10 cellular contexts compared by ENCODE assay signal in genomic region chr22:40519284-40519947, GRCh38.
DNase-seq lines count a peak whose midpoint lies in the region; ATAC-seq, FAIRE-seq and TF ChIP-seq lines count a peak whose summit lies in the region.
"Had no signal": no experiment of that assay in that cellular context is flagged by ENCODE, and none has a peak within 500 bp of the region (broad histone marks: within the 10 kb centered on the region; RNA-seq: fewer than 3 reads in every experiment).

No MANE protein-coding gene starts in this region.

- no peak overlapping the region for H3K4me3 ChIP-seq in A549
- H3K4me3 ChIP-seq in OCI-LY3 (ENCODE audit: low read length), result peak overlapping the region; percentile 53
- H3K4me3 ChIP-seq in hepatocyte, result no peak overlapping the region

- H3K27me3 ChIP-seq in OCI-LY3 (ENCODE audit: low read depth, low read length) (no peaks in the 10 kb centered on the region), hepatocyte (no peaks in the 10 kb centered on the region)

- no peak for TF ChIP-seq CTCF in A549 (IDR thresholded peaks at IDR 0.05)
- TF ChIP-seq CTCF in OCI-LY3 (IDR thresholded peaks at IDR 0.05; ENCODE audit: low read depth, low read length), result no peak
- no peak for TF ChIP-seq CTCF in hepatocyte (IDR thresholded peaks at IDR 0.05; ENCODE audit: poor library complexity)

- H3K79me2 ChIP-seq in OCI-LY3 (ENCODE audit: low read length) (peaks cover 51% of the 10 kb centered on the region), hepatocyte (peaks cover 26% of the 10 kb centered on the region)

- no peak for TF ChIP-seq EP300 in A549 (IDR thresholded peaks at IDR 0.05)

- H3K4me1 ChIP-seq in A549 (peaks cover 69% of the 10 kb centered on the region), OCI-LY3 (ENCODE audit: low read length) (peaks cover 47% of the 10 kb centered on the region), hepatocyte (ENCODE audit: insufficient read depth) (no peaks in the 10 kb centered on the region)

- H3K9me3 ChIP-seq in A549 (peaks cover 10% of the 10 kb centered on the region), OCI-LY3 (ENCODE audit: insufficient read depth, low read length) (peaks cover 5% of the 10 kb centered on the region; the same call in 1 of the 2 replicates), hepatocyte (ENCODE audit: low read depth) (no peaks in the 10 kb centered on the region)

- H3K36me3 ChIP-seq in OCI-LY3 (replicated peaks; ENCODE audit: low read depth, low read length) (peaks cover 28% of the 10 kb centered on the region), hepatocyte (replicated peaks; ENCODE audit: insufficient read depth, low read depth) (no peaks in the 10 kb centered on the region)

- peak overlapping the region; percentile 13; the same call in 1 of the 3 replicates for H3K4me2 ChIP-seq in A549
- H3K4me2 ChIP-seq in OCI-LY3 (ENCODE audit: low read length), result peak overlapping the region; percentile 77
- peak overlapping the region; percentile 1 for H3K4me2 ChIP-seq in hepatocyte

- no peak for TF ChIP-seq RAD21 in A549 (conservative IDR thresholded peaks at IDR 0.05 in 1 of 2, IDR thresholded peaks at IDR 0.05 in 1 of 2)

- no peak for TF ChIP-seq POLR2A in A549 (IDR thresholded peaks at IDR 0.05; ENCODE audit: low read length)

- H4K20me1 ChIP-seq in OCI-LY3 (ENCODE audit: insufficient read depth, low read length) (no peaks in the 10 kb centered on the region), hepatocyte (ENCODE audit: insufficient read depth, poor library complexity, severe bottlenecking) (no peaks in the 10 kb centered on the region)

- POLR2A ChIA-PET in A549 (lab: Yijun Ruan, JAX), result no interaction called here

- no peak overlapping the region for H2AFZ ChIP-seq in OCI-LY3 (ENCODE audit: low read depth, low read length)
- no peak overlapping the region for H2AFZ ChIP-seq in hepatocyte

- ATAC-seq in A549 (no peak), GM18868 (IDR thresholded peaks at IDR 0.05; ENCODE audit: unreplicated experiment) (peak; percentile 40), HG03460 (IDR thresholded peaks at IDR 0.05; ENCODE audit: unreplicated experiment) (no peak), HG03520 (IDR thresholded peaks at IDR 0.05; ENCODE audit: unreplicated experiment) (no peak)

- WGBS in A549 (ENCODE audit: missing lambda C conversion rate), result 90% methylated on average over 5 of the region's 5 CpGs
- WGBS in hepatocyte (ENCODE audit: low lambda C conversion rate, missing lambda C conversion rate), result 80% methylated on average over 5 of the region's 5 CpGs

- peak overlapping the region; percentile 40 to 75; a peak in 5 of 6 replicates for H3K27ac ChIP-seq in A549
- H3K27ac ChIP-seq in OCI-LY3 (ENCODE audit: low read length), result peak overlapping the region; percentile 53
- H3K27ac ChIP-seq in hepatocyte, result peak overlapping the region; percentile 57

- no peaks in the 10 kb centered on the region for H3K9me2 ChIP-seq in hepatocyte (replicated peaks; ENCODE audit: insufficient read depth)

- peak overlapping the region; percentile 39 for H3K9ac ChIP-seq in OCI-LY3 (ENCODE audit: low read length)

- DNase-seq in A549 (ENCODE audit: low read depth in 1 of 2, low spot score in 1 of 2), result no peak
- peak; percentile 18 for DNase-seq in hepatocyte (ENCODE audit: low spot score)
- no peak for DNase-seq in NCI-H510A (lab: John Stamatoyannopoulos, UW)
- DNase-seq in DMS153 treated with DMSO at 0.1 percent for 48 hours (lab: John Stamatoyannopoulos, UW; ENCODE audit: unreplicated experiment), result no peak
- DNase-seq: NK-92 treated with Interleukin-12 subunit alpha and Interleukin-12 subunit beta, amount 100 ng/mL, for 24 hours had no signal

- FAIRE-seq in A549 (lab: Jason Lieb, UNC), result no peak
- FAIRE-seq: GM12892 had no signal

- CTCF ChIA-PET in A549 (lab: Yijun Ruan, JAX), result no interaction called here

TF ChIP-seq in A549, 52 proteins besides CTCF, POLR2A, EP300 and RAD21:
- TF ChIP-seq HOXA7 (CRISPR knock-in tag; IDR thresholded peaks at IDR 0.05) (no peak), NFE2L2 (conservative IDR thresholded peaks at IDR 0.05; ENCODE audit: low read length) (no peak), FOSL2 (IDR thresholded peaks at IDR 0.05) (no peak), FOSL2 (CRISPR knock-in tag; IDR thresholded peaks at IDR 0.05) (no peak), HOXB5 (CRISPR knock-in tag; IDR thresholded peaks at IDR 0.05) (no peak), ZSCAN20 (CRISPR knock-in tag; IDR thresholded peaks at IDR 0.05) (no peak), TP53 (CRISPR knock-in tag; IDR thresholded peaks at IDR 0.05) (no peak), RCOR1 (IDR thresholded peaks at IDR 0.05; ENCODE audit: low read depth, low read length) (no peak)

Comparison
In these comparisons a context has a peak if more than half of its experiments do, and no peak if none do; other contexts are left out.
1. H3K4me2 ChIP-seq: peak in every context shown above with its lines; median percentile 77 in OCI-LY3; 13 in A549; 1 in hepatocyte.